8 cellular contexts compared by ENCODE assay signal in the genomic region with DNA sequence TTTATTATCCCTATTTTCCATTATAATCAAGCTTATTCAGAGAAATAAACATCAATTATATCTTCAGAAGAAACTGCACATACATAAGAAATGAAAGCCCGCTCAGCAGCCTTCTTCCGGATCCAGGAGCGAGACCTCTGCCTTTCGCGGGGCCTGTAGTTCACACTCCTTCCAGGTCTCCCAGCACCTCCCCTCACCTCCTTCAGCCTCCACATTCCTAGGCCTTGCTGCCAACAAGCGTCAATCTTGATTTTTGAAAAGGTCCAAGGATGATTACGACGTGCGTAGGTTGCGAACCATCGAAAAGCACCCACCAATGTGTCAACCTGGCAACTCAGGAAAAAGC. TPM values are rescaled to one million over a fixed set of nuclear protein-coding genes. Genes with fewer than 3 reads are reported as not detected.
DNase-seq lines count a peak whose midpoint lies in the region; ATAC-seq and TF ChIP-seq lines count a peak whose summit lies in the region.

No MANE protein-coding gene starts in this region.

- TF ChIP-seq EP300 in transverse colon (IDR thresholded peaks at IDR 0.05; ENCODE audit: low read depth), result no peak

- intact Hi-C loops in activated T-helper 1 cell treated with anti-CD3 and anti-CD28 coated beads, Interleukin-12 subunit alpha, Interleukin-12 subunit beta, Interleukin-2, Interleukin-4 antibody, amounts not matched to agents 30 ng/mL and 10 ng/mL and 1 ng/mL, durations not matched to agents 14 hours and 24 hours and 36 hours (cut with micrococcal nuclease), result loop anchor here (1.0 to 10.0 kb wide), 7 partner anchors 33 to 1975 kb away; partner anchors contain the start of genes CPSF3, ID2, ITGB1BP1 and MBOAT2
- intact Hi-C loops in left colon (cut with DNase I, micrococcal nuclease), result no loop called here
- intact Hi-C loops in transverse colon (cut with DNase I; ENCODE audit: low total_unique reads), result no loop called here

- H3K9me3 Mint-ChIP-seq in activated T-helper 1 cell treated with anti-CD3 and anti-CD28 coated beads, Interleukin-12 subunit alpha, Interleukin-12 subunit beta, Interleukin-2, Interleukin-4 antibody, amounts not matched to agents 30 ng/mL and 10 ng/mL and 1 ng/mL, durations not matched to agents 14 hours and 24 hours and 36 hours, result no peaks in the 10 kb centered on the region

- no peak for TF ChIP-seq CTCF in transverse colon (IDR thresholded peaks at IDR 0.05)

- DNase-seq in activated CD8-positive, alpha-beta memory T cell treated with anti-CD3 and anti-CD28 coated beads for 24 hours, result peak; percentile 61
- DNase-seq in activated CD8-positive, alpha-beta memory T cell treated with anti-CD3 and anti-CD28 coated beads, Interleukin-2, amount 50 U/mL, for 4 hours, result no peak
- DNase-seq in activated T-helper 1 cell treated with anti-CD3 and anti-CD28 coated beads, Interleukin-12 subunit alpha, Interleukin-12 subunit beta, Interleukin-2, Interleukin-4 antibody, amounts not matched to agents 30 ng/mL and 10 ng/mL and 1 ng/mL, durations not matched to agents 14 hours and 24 hours and 36 hours (ENCODE audit: low spot score), result no peak
- DNase-seq in left colon (peak in 1 of 2 donors; percentile 33), transverse colon (no peak), cerebellar nuclear complex (lab: John Stamatoyannopoulos, UW) (no peak)

- H3K27ac Mint-ChIP-seq in activated T-helper 1 cell treated with anti-CD3 and anti-CD28 coated beads, Interleukin-12 subunit alpha, Interleukin-12 subunit beta, Interleukin-2, Interleukin-4 antibody, amounts not matched to agents 30 ng/mL and 10 ng/mL and 1 ng/mL, durations not matched to agents 14 hours and 24 hours and 36 hours, result no peak overlapping the region

- H3K27me3 ChIP-seq in transverse colon, result no peaks in the 10 kb centered on the region

- H3K27ac ChIP-seq in transverse colon, result peak overlapping the region; percentile 85 to 93 (median 88)

- TF ChIP-seq POLR2A in transverse colon (IDR thresholded peaks at IDR 0.05), result no peak

- WGBS in transverse colon (ENCODE audit: low coverage in 1 of 2), 2 donors, result 83% methylated on average over 11 of the region's 11 CpGs; no CpG with 5 or more reads in 1 of the 2 donors

- peak overlapping the region; percentile 1 to 100 (median 90) for H3K4me3 ChIP-seq in transverse colon

- H3K4me1 ChIP-seq in transverse colon, result peaks cover 5 to 30% (median 22%) of the 10 kb centered on the region in 4 donors

- no peaks in the 10 kb centered on the region for H3K36me3 Mint-ChIP-seq in activated T-helper 1 cell treated with anti-CD3 and anti-CD28 coated beads, Interleukin-12 subunit alpha, Interleukin-12 subunit beta, Interleukin-2, Interleukin-4 antibody, amounts not matched to agents 30 ng/mL and 10 ng/mL and 1 ng/mL, durations not matched to agents 14 hours and 24 hours and 36 hours (ENCODE audit: low read depth)

- peak overlapping the region; percentile 100 for H3K4me3 Mint-ChIP-seq in activated T-helper 1 cell treated with anti-CD3 and anti-CD28 coated beads, Interleukin-12 subunit alpha, Interleukin-12 subunit beta, Interleukin-2, Interleukin-4 antibody, amounts not matched to agents 30 ng/mL and 10 ng/mL and 1 ng/mL, durations not matched to agents 14 hours and 24 hours and 36 hours

- H3K4me1 Mint-ChIP-seq in activated T-helper 1 cell treated with anti-CD3 and anti-CD28 coated beads, Interleukin-12 subunit alpha, Interleukin-12 subunit beta, Interleukin-2, Interleukin-4 antibody, amounts not matched to agents 30 ng/mL and 10 ng/mL and 1 ng/mL, durations not matched to agents 14 hours and 24 hours and 36 hours (ENCODE audit: low read depth), result peaks cover 31% of the 10 kb centered on the region

- H3K27me3 Mint-ChIP-seq in activated T-helper 1 cell treated with anti-CD3 and anti-CD28 coated beads, Interleukin-12 subunit alpha, Interleukin-12 subunit beta, Interleukin-2, Interleukin-4 antibody, amounts not matched to agents 30 ng/mL and 10 ng/mL and 1 ng/mL, durations not matched to agents 14 hours and 24 hours and 36 hours (ENCODE audit: insufficient read depth), result no peaks in the 10 kb centered on the region

- ATAC-seq in left colon (peak; percentile 4), GM21723 (IDR thresholded peaks at IDR 0.05; ENCODE audit: unreplicated experiment) (no peak), HG03520 (IDR thresholded peaks at IDR 0.05; ENCODE audit: unreplicated experiment) (no peak)

- in situ Hi-C loops in transverse colon (cut with MboI; ENCODE audit: low pct_ligation_motif_present in 1 of 4, low pct_unique_long_range_greater_than_20kb in 1 of 4, low sequenced_read_pairs in 3 of 4), result no loop called here

- no peaks in the 10 kb centered on the region for H3K36me3 ChIP-seq in transverse colon

- H3K9me3 ChIP-seq in transverse colon, result no peaks in the 10 kb centered on the region

RNA-seq across cellular contexts. Expression of gene KIDINS220, which starts 0.4 kb away (rescaled TPM):
- 24.3 and 24.5 TPM in 2 replicates for total RNA-seq in activated T-helper 1 cell treated with anti-CD3 and anti-CD28 coated beads, Interleukin-12 subunit alpha, Interleukin-12 subunit beta, Interleukin-2, Interleukin-4 antibody, amounts not matched to agents 30 ng/mL and 10 ng/mL and 1 ng/mL, durations not matched to agents 14 hours and 24 hours and 36 hours
- total RNA-seq in left colon, result 10 to 100 TPM; 46.5 to 48.0 TPM
- 100 to 1,000 TPM in 1 of 4 donors, 10 to 100 TPM in 3; 79.3 to 110 (median 85.9) TPM for total RNA-seq in transverse colon
